In the genomic region with DNA sequence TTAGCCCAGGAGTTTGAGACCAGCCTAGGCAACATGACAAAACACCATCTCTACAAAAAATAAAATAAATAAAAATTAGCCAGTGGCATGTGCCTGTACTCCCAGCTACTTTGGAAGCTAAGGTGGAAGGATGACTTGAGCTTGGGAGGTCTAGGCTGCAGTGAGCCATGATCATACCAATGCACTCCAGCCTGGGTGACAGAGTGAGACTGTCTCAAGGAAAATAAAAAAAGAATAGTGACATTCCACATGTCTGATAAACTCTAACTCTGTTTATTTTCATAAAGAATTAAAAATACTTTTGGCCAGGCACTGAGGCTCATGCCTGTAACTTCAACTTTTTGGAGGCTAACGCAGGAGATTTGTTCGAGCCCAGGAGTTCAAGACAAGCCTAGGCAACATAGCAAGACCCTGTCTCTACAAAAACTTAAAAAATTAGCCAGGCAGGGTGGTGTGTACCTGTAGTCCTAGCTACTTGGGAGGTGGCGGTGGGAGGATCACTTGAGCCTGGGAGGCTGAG, we compare ENCODE assay signal across 20 cellular contexts.
"Had no signal": no experiment of that assay in that cellular context is flagged by ENCODE, and none has a peak within 500 bp of the region (broad histone marks: within the 10 kb centered on the region; RNA-seq: fewer than 3 reads in every experiment).

No MANE protein-coding gene starts in this region.

- H3K4me3 ChIP-seq: adrenal gland, heart right ventricle, lower lobe of right lung, neural progenitor cell, tibial nerve had no signal

- H3K4me3 Mint-ChIP-seq: activated CD8-positive, alpha-beta T cell treated with anti-CD3 and anti-CD28 coated beads, Interleukin-2, amount 10 ng/mL, durations not matched to agents 7 days and 5 days; activated T-helper 1 cell treated with anti-CD3 and anti-CD28 coated beads, Interleukin-12 subunit alpha, Interleukin-12 subunit beta, Interleukin-2, Interleukin-4 antibody, amounts not matched to agents 30 ng/mL and 10 ng/mL and 1 ng/mL, durations not matched to agents 14 hours and 24 hours and 36 hours; dendritic cell treated with granulocyte-macrophage colony-stimulating factor and Interleukin-4, amounts not matched to agents 40 ng/mL and 50 ng/mL, for 4 days; naive thymus-derived CD4-positive, alpha-beta T cell; neural progenitor cell had no signal

- H2AFZ ChIP-seq: neural progenitor cell had no signal

- DNase-seq: activated CD4-positive, alpha-beta T cell treated with anti-CD3 and anti-CD28 coated beads for 1 hour; activated CD4-positive, alpha-beta T cell treated with anti-CD3 and anti-CD28 coated beads, Interleukin-2, amount 50 U/mL, for 1 hour; activated CD8-positive, alpha-beta T cell treated with anti-CD3 and anti-CD28 coated beads, Interleukin-2, amount 10 ng/mL, durations not matched to agents 7 days and 5 days; activated gamma-delta T cell; activated naive CD4-positive, alpha-beta T cell treated with anti-CD3 and anti-CD28 coated beads, Interleukin-2, amount 50 U/mL, for 16 hours; adrenal gland; effector CD4-positive, alpha-beta T cell; erythroblast; heart right ventricle; kidney; lower lobe of right lung; naive thymus-derived CD4-positive, alpha-beta T cell; stimulated activated CD4-positive, alpha-beta T cell treated with anti-CD3 and anti-CD28 coated beads, Interleukin-2, amount 100 ng/mL, for 48 hours; stimulated activated naive CD4-positive, alpha-beta T cell treated with Interleukin-2 at 50 U/mL for 16 hours had no signal

- H3K27me3 Mint-ChIP-seq: dendritic cell treated with granulocyte-macrophage colony-stimulating factor and Interleukin-4, amounts not matched to agents 40 ng/mL and 50 ng/mL, for 4 days had no signal

- H3K36me3 Mint-ChIP-seq: neural progenitor cell had no signal

- H3K4me1 ChIP-seq: heart right ventricle, lower lobe of right lung, neural progenitor cell had no signal

- ATAC-seq: activated CD8-positive, alpha-beta T cell treated with anti-CD3 and anti-CD28 coated beads, Interleukin-2, amount 10 ng/mL, durations not matched to agents 7 days and 5 days; heart right ventricle; left lobe of liver; lower lobe of right lung; naive thymus-derived CD4-positive, alpha-beta T cell; sciatic nerve had no signal

- H3K9ac ChIP-seq: neural progenitor cell had no signal

- H3K27me3 ChIP-seq: adrenal gland, heart right ventricle, neural progenitor cell, tibial nerve had no signal

- H3K27ac Mint-ChIP-seq: activated CD8-positive, alpha-beta T cell treated with anti-CD3 and anti-CD28 coated beads, Interleukin-2, amount 10 ng/mL, durations not matched to agents 7 days and 5 days; activated T-helper 1 cell treated with anti-CD3 and anti-CD28 coated beads, Interleukin-12 subunit alpha, Interleukin-12 subunit beta, Interleukin-2, Interleukin-4 antibody, amounts not matched to agents 30 ng/mL and 10 ng/mL and 1 ng/mL, durations not matched to agents 14 hours and 24 hours and 36 hours; dendritic cell treated with granulocyte-macrophage colony-stimulating factor and Interleukin-4, amounts not matched to agents 40 ng/mL and 50 ng/mL, for 4 days; naive thymus-derived CD4-positive, alpha-beta T cell; neural progenitor cell had no signal

- H3K4me2 ChIP-seq: neural progenitor cell had no signal

- H3K4me1 Mint-ChIP-seq: naive thymus-derived CD4-positive, alpha-beta T cell; neural progenitor cell had no signal

- H3K27ac ChIP-seq: adrenal gland, heart right ventricle, lower lobe of right lung, neural progenitor cell, tibial nerve had no signal

- H3K36me3 ChIP-seq: adrenal gland, heart right ventricle, lower lobe of right lung, neural progenitor cell, tibial nerve had no signal

- H3K9me3 Mint-ChIP-seq: activated T-helper 1 cell treated with anti-CD3 and anti-CD28 coated beads, Interleukin-12 subunit alpha, Interleukin-12 subunit beta, Interleukin-2, Interleukin-4 antibody, amounts not matched to agents 30 ng/mL and 10 ng/mL and 1 ng/mL, durations not matched to agents 14 hours and 24 hours and 36 hours had no signal

- H3K9me3 ChIP-seq: adrenal gland, heart right ventricle, lower lobe of right lung, tibial nerve had no signal
